Comparison of ENCODE assay signal across 1 cellular context in the genomic region with DNA sequence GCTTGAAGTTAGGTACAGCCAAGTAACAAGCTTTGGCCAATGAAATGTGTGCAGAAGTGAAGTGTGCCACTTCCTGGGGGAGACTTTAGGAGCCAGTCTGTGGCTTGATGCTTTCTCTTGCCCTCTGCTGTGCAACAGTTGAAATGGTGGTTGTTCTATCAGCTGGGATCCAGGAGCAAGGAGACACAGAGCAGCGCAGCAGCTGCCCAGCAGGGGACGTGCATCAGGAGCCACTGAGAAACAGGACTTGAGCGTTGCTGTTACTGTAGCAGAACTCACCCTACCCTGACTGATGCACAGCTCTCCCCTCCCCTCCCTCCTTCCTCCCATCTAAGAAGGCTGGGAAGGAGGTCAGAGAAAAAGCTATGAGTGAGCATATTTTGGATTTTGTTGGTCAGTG.
TF ChIP-seq lines count a peak whose summit lies in the region.

No MANE protein-coding gene starts in this region.

TF ChIP-seq in GM23338, 12 proteins besides CTCF, POLR2A, EP300 and RAD21 (continued from another document):
- TF ChIP-seq, protein P1, sequence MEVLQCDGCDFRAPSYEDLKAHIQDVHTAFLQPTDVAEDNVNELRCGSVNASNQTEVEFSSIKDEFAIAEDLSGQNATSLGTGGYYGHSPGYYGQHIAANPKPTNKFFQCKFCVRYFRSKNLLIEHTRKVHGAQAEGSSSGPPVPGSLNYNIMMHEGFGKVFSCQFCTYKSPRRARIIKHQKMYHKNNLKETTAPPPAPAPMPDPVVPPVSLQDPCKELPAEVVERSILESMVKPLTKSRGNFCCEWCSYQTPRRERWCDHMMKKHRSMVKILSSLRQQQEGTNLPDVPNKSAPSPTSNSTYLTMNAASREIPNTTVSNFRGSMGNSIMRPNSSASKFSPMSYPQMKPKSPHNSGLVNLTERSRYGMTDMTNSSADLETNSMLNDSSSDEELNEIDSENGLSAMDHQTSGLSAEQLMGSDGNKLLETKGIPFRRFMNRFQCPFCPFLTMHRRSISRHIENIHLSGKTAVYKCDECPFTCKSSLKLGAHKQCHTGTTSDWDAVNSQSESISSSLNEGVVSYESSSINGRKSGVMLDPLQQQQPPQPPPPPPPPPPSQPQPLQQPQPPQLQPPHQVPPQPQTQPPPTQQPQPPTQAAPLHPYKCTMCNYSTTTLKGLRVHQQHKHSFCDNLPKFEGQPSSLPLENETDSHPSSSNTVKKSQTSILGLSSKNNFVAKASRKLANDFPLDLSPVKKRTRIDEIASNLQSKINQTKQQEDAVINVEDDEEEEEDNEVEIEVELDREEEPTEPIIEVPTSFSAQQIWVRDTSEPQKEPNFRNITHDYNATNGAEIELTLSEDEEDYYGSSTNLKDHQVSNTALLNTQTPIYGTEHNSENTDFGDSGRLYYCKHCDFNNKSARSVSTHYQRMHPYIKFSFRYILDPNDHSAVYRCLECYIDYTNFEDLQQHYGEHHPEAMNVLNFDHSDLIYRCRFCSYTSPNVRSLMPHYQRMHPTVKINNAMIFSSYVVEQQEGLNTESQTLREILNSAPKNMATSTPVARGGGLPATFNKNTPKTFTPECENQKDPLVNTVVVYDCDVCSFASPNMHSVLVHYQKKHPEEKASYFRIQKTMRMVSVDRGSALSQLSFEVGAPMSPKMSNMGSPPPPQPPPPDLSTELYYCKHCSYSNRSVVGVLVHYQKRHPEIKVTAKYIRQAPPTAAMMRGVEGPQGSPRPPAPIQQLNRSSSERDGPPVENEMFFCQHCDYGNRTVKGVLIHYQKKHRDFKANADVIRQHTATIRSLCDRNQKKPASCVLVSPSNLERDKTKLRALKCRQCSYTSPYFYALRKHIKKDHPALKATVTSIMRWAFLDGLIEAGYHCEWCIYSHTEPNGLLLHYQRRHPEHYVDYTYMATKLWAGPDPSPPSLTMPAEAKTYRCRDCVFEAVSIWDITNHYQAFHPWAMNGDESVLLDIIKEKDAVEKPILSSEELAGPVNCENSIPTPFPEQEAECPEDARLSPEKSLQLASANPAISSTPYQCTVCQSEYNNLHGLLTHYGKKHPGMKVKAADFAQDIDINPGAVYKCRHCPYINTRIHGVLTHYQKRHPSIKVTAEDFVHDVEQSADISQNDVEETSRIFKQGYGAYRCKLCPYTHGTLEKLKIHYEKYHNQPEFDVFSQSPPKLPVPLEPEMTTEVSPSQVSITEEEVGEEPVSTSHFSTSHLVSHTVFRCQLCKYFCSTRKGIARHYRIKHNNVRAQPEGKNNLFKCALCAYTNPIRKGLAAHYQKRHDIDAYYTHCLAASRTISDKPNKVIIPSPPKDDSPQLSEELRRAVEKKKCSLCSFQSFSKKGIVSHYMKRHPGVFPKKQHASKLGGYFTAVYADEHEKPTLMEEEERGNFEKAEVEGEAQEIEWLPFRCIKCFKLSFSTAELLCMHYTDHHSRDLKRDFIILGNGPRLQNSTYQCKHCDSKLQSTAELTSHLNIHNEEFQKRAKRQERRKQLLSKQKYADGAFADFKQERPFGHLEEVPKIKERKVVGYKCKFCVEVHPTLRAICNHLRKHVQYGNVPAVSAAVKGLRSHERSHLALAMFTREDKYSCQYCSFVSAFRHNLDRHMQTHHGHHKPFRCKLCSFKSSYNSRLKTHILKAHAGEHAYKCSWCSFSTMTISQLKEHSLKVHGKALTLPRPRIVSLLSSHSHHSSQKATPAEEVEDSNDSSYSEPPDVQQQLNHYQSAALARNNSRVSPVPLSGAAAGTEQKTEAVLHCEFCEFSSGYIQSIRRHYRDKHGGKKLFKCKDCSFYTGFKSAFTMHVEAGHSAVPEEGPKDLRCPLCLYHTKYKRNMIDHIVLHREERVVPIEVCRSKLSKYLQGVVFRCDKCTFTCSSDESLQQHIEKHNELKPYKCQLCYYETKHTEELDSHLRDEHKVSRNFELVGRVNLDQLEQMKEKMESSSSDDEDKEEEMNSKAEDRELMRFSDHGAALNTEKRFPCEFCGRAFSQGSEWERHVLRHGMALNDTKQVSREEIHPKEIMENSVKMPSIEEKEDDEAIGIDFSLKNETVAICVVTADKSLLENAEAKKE (CRISPR knock-in tag; IDR thresholded peaks at IDR 0.05), result no peak
- TF ChIP-seq ZNF331 (CRISPR knock-in tag; IDR thresholded peaks at IDR 0.05; ENCODE audit: low read depth), result no peak
- no peak for TF ChIP-seq NANOG (IDR thresholded peaks at IDR 0.05; ENCODE audit: borderline replicate concordance)
- no peak for TF ChIP-seq ZNF114 (CRISPR knock-in tag; IDR thresholded peaks at IDR 0.05)
- TF ChIP-seq EZH2phosphoT487 (IDR thresholded peaks at IDR 0.05; ENCODE audit: unreplicated experiment), result no peak
- TF ChIP-seq, protein P2, sequence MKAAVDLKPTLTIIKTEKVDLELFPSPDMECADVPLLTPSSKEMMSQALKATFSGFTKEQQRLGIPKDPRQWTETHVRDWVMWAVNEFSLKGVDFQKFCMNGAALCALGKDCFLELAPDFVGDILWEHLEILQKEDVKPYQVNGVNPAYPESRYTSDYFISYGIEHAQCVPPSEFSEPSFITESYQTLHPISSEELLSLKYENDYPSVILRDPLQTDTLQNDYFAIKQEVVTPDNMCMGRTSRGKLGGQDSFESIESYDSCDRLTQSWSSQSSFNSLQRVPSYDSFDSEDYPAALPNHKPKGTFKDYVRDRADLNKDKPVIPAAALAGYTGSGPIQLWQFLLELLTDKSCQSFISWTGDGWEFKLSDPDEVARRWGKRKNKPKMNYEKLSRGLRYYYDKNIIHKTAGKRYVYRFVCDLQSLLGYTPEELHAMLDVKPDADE (IDR thresholded peaks at IDR 0.05), result no peak
- TF ChIP-seq CREB1 (CRISPR knock-in tag; IDR thresholded peaks at IDR 0.05; ENCODE audit: low read depth), result no peak
- TF ChIP-seq STAT1 (IDR thresholded peaks at IDR 0.05; ENCODE audit: unreplicated experiment), result no peak
